In genomic region chr3:63644946-63645781, GRCh38 we compare ENCODE assay signal across 2 cellular contexts.
TF ChIP-seq lines count a peak whose summit lies in the region.
"Not testable (repeated sequence)": the region's sequence is repeated elsewhere in the genome, so short reads cannot be mapped to it uniquely, and the experiment has no call there.

No MANE protein-coding gene starts in this region.

TF ChIP-seq in WTC11, 78 proteins besides CTCF, POLR2A, EP300 and RAD21 (continued from another document):
- TF ChIP-seq FOXP4 (CRISPR knock-in tag; IDR thresholded peaks at IDR 0.05) (peak; percentile 61; the same call in 1 of the 2 replicates), FOXK1 (CRISPR knock-in tag; IDR thresholded peaks at IDR 0.05) (peak; percentile 41; the same call in 1 of the 2 replicates), ZNF281 (CRISPR knock-in tag; IDR thresholded peaks at IDR 0.05) (peak; percentile 81; the same call in 1 of the 2 replicates)
TF ChIP-seq in WTC11: peak in this region for 4; not testable (repeated sequence) for 74.

TF ChIP-seq in HepG2, 621 proteins besides CTCF, POLR2A, EP300 and RAD21:
- peak; percentile 93 for TF ChIP-seq ZNF281 (CRISPR knock-in tag; IDR thresholded peaks at IDR 0.05; ENCODE audit: borderline replicate concordance)
- 0 out of 2 replicates have a peak, but pooled peaks have one; percentile 25 for TF ChIP-seq SALL1 (CRISPR knock-in tag; IDR thresholded peaks at IDR 0.05)
- TF ChIP-seq FOXA3 (CRISPR knock-in tag; IDR thresholded peaks at IDR 0.05) = peak; percentile 70
- TF ChIP-seq FOXA1, FOXP1 (IDR thresholded peaks at IDR 0.05): not testable (repeated sequence)
- TF ChIP-seq FOXA1 (CRISPR knock-in tag; IDR thresholded peaks at IDR 0.05) = peak; percentile 55
- peak; percentile 37; the same call in 1 of the 2 replicates for TF ChIP-seq FOXP4 (CRISPR knock-in tag; IDR thresholded peaks at IDR 0.05)
- peak; percentile 51; the same call in 1 of the 2 replicates for TF ChIP-seq FOXP1 (CRISPR knock-in tag; IDR thresholded peaks at IDR 0.05)
